Comparison of ENCODE assay signal across 14 cellular contexts in the genomic region with DNA sequence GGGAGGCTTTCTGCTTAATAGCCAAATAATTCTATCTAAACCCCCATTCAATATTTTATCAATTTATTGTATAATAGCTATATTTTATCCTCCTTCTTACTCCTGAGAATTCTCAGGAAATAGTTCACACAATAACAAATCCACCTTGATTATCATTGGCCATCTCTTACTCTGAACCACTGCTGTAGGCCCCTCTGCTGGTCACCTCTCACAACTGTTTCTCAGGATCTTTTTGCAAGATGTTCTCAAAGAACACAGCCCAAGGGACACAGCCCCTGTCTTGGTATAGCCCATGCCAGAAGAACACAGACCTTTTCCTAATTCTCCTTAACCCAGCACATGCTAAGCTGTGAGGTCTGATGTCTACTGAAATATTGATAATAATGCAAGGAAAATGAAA.
DNase-seq lines count a peak whose midpoint lies in the region; ATAC-seq and TF ChIP-seq lines count a peak whose summit lies in the region.
"Had no signal": no experiment of that assay in that cellular context is flagged by ENCODE, and none has a peak within 500 bp of the region (broad histone marks: within the 10 kb centered on the region; RNA-seq: fewer than 3 reads in every experiment).

No MANE protein-coding gene starts in this region.

- no peaks in the 10 kb centered on the region for H3K9me3 Mint-ChIP-seq in activated naive CD8-positive, alpha-beta T cell treated with anti-CD3 and anti-CD28 coated beads for 36 hours
- no peaks in the 10 kb centered on the region for H3K9me3 Mint-ChIP-seq in glutamatergic neuron (ENCODE audit: unreplicated experiment)
- H3K9me3 Mint-ChIP-seq: activated B cell treated with CpG ODN at 0.5 μM for 24 hours; activated T-helper 2 cell treated with anti-CD3 and anti-CD28 coated beads, Interferon-gamma antibody, Interleukin-2, Interleukin-4, amounts not matched to agents 10 μg/mL and 5 μg/mL and 100 μg/mL, durations not matched to agents 14 hours and 24 hours and 36 hours; naive thymus-derived CD8-positive, alpha-beta T cell had no signal

- BruUV-seq in HCT116 (replicated peaks; lab: Mats Ljungman, UMichigan): no TSS peak

- no peak overlapping the region for H3K27ac Mint-ChIP-seq in activated naive CD8-positive, alpha-beta T cell treated with anti-CD3 and anti-CD28 coated beads for 36 hours
- H3K27ac Mint-ChIP-seq in glutamatergic neuron (ENCODE audit: unreplicated experiment): no peak overlapping the region
- H3K27ac Mint-ChIP-seq: activated B cell treated with CpG ODN at 0.5 μM for 24 hours; activated T-helper 2 cell treated with anti-CD3 and anti-CD28 coated beads, Interferon-gamma antibody, Interleukin-2, Interleukin-4, amounts not matched to agents 10 μg/mL and 5 μg/mL and 100 μg/mL, durations not matched to agents 14 hours and 24 hours and 36 hours; naive thymus-derived CD8-positive, alpha-beta T cell had no signal

- H3K27me3 Mint-ChIP-seq in activated naive CD8-positive, alpha-beta T cell treated with anti-CD3 and anti-CD28 coated beads for 36 hours: peaks cover 18% of the 10 kb centered on the region
- no peaks in the 10 kb centered on the region for H3K27me3 Mint-ChIP-seq in glutamatergic neuron (ENCODE audit: unreplicated experiment)

- peaks cover 21% of the 10 kb centered on the region; the same call in 1 of the 2 replicates for H3K27me3 ChIP-seq in HCT116 (ENCODE audit: insufficient read depth, low read length)
- H3K27me3 ChIP-seq: Peyer's patch had no signal

- H3K36me3 ChIP-seq in HCT116 (ENCODE audit: control insufficient read depth in 1 of 2, insufficient read depth in 2 of 2, low read length in 2 of 2): no peaks in the 10 kb centered on the region
- H3K36me3 ChIP-seq: Peyer's patch, suprapubic skin had no signal

- H3K4me3 ChIP-seq in HCT116 (replicated peaks in 1 of 2; ENCODE audit: low read depth in 1 of 2, low read length in 2 of 2): no peak overlapping the region
- H3K4me3 ChIP-seq: coronary artery, Peyer's patch, suprapubic skin had no signal

- no peaks in the 10 kb centered on the region for H3K9me3 ChIP-seq in HCT116 (ENCODE audit: control insufficient read depth in 1 of 2, insufficient read depth in 1 of 2, low read depth in 1 of 2, low read length in 2 of 2)
- H3K9me3 ChIP-seq: Peyer's patch, suprapubic skin had no signal

- H3K4me3 Mint-ChIP-seq in activated naive CD8-positive, alpha-beta T cell treated with anti-CD3 and anti-CD28 coated beads for 36 hours: no peak overlapping the region
- no peak overlapping the region for H3K4me3 Mint-ChIP-seq in glutamatergic neuron (ENCODE audit: unreplicated experiment)
- H3K4me3 Mint-ChIP-seq: activated B cell treated with CpG ODN at 0.5 μM for 24 hours; naive thymus-derived CD8-positive, alpha-beta T cell had no signal

- H3K4me1 ChIP-seq in HCT116 (ENCODE audit: control insufficient read depth in 1 of 2, insufficient read depth in 2 of 2, low read length in 2 of 2): peaks cover 0 to 9% of the 10 kb centered on the region in 2 experiments; a peak in 2 of 4 replicates
- H3K4me1 ChIP-seq: Peyer's patch had no signal

- H3K4me1 Mint-ChIP-seq in activated naive CD8-positive, alpha-beta T cell treated with anti-CD3 and anti-CD28 coated beads for 36 hours: peaks cover 5% of the 10 kb centered on the region
- peaks cover 3% of the 10 kb centered on the region for H3K4me1 Mint-ChIP-seq in glutamatergic neuron (ENCODE audit: low read depth, unreplicated experiment)

- RAD21 ChIA-PET in HCT116 (lab: Charles Lee; ENCODE audit: low non-redundant PET in 1 of 2, low total read pairs in 2 of 2, uncharacterized antibody in 2 of 2, unreplicated experiment in 2 of 2): no interaction called here

- TF ChIP-seq CTCF in HCT116 (IDR thresholded peaks at IDR 0.05 in 2 of 3, conservative IDR thresholded peaks at IDR 0.05 in 1 of 3; ENCODE audit: borderline replicate concordance in 1 of 3, insufficient read depth in 1 of 3, low read depth in 2 of 3, low read length in 2 of 3) (peak; percentile 26 to 45 (median 44); a peak in 4 of 6 replicates), glutamatergic neuron (IDR thresholded peaks at IDR 0.05; ENCODE audit: partially characterized antibody, unreplicated experiment) (no peak)

- ATAC-seq in HCT116: peak; percentile 37; the same call in 1 of the 2 replicates
- ATAC-seq: naive thymus-derived CD8-positive, alpha-beta T cell had no signal

- H3K9ac ChIP-seq in HCT116 (ENCODE audit: low read length): no peak overlapping the region

- no peak for TF ChIP-seq POLR2A in HCT116 (IDR thresholded peaks at IDR 0.05; ENCODE audit: borderline replicate concordance, extremely low read depth, insufficient read depth, insufficient read length)

- POLR2A ChIA-PET in HCT116 (lab: Charles Lee): no interaction called here

- H3K4me2 ChIP-seq in HCT116 (ENCODE audit: low read length): no peak overlapping the region

- in situ Hi-C loops in ACHN (cut with HindIII; ENCODE audit: low pct_ligation_motif_present, low pct_unique_long_range_greater_than_20kb, low sequenced_read_pairs): loop anchor here (25.0 kb wide), 1 partner anchor 383 kb away; no protein-coding TSS in a partner anchor

- H2AFZ ChIP-seq in HCT116 (ENCODE audit: low read depth, low read length, poor library complexity, severe bottlenecking): no peak overlapping the region

- H4K20me1 ChIP-seq in HCT116 (ENCODE audit: insufficient read depth): no peaks in the 10 kb centered on the region

- intact Hi-C loops in HCT116 (cut with micrococcal nuclease): no loop called here

- CTCF ChIA-PET in HCT116 (lab: Charles Lee): interaction anchor here (0.7 to 7.8 kb wide), 5 partner anchors 8 to 872 kb away, joined by 3 to 198 read pairs (median 4); no protein-coding TSS in a partner anchor

- H3K27ac ChIP-seq in HCT116 (ENCODE audit: low read depth, low read length): no peak overlapping the region
- H3K27ac ChIP-seq: Peyer's patch, suprapubic skin had no signal

- DNase-seq in ACHN (peak; percentile 8), HCT116 (ENCODE audit: low read depth, low spot score) (no peak), RKO (ENCODE audit: low spot score) (peak; percentile 45), iPS-NIHi7 (ENCODE audit: extremely low spot score) (peak; percentile 22), hepatic stellate cell (ENCODE audit: low spot score) (no peak), HuH-7.5 (ENCODE audit: low spot score) (no peak), glutamatergic neuron (no peak)
- DNase-seq in activated naive CD8-positive, alpha-beta T cell treated with anti-CD3 and anti-CD28 coated beads for 36 hours: no peak
- DNase-seq: activated B cell treated with CpG ODN at 0.5 μM for 24 hours; naive thymus-derived CD8-positive, alpha-beta T cell; Peyer's patch had no signal

- no peaks in the 10 kb centered on the region for H3K79me2 ChIP-seq in HCT116 (ENCODE audit: insufficient read depth, low read length)

- TF ChIP-seq RAD21 in HCT116 (IDR thresholded peaks at IDR 0.05; ENCODE audit: low read depth): peak; percentile 37

- H3K36me3 Mint-ChIP-seq in activated naive CD8-positive, alpha-beta T cell treated with anti-CD3 and anti-CD28 coated beads for 36 hours: no peaks in the 10 kb centered on the region
- H3K36me3 Mint-ChIP-seq in glutamatergic neuron (ENCODE audit: unreplicated experiment): no peaks in the 10 kb centered on the region
- H3K36me3 Mint-ChIP-seq: naive thymus-derived CD8-positive, alpha-beta T cell had no signal

- H3K9me2 ChIP-seq in HCT116 (ENCODE audit: insufficient read depth): no peaks in the 10 kb centered on the region

TF ChIP-seq in HCT116, 20 proteins besides CTCF, POLR2A, EP300 and RAD21:
- TF ChIP-seq CEBPB (IDR thresholded peaks at IDR 0.05; ENCODE audit: low read depth): no peak
- no peak for TF ChIP-seq ZBTB33 (IDR thresholded peaks at IDR 0.05; ENCODE audit: extremely low read depth, insufficient replicate concordance, low read length)
- TF ChIP-seq EZH2 (IDR thresholded peaks at IDR 0.05): no peak
- TF ChIP-seq EGR1 (IDR thresholded peaks at IDR 0.05; ENCODE audit: low read depth): no peak
- TF ChIP-seq SRF (IDR thresholded peaks at IDR 0.05; ENCODE audit: low read depth): no peak
- TF ChIP-seq CBX3 (IDR thresholded peaks at IDR 0.05; ENCODE audit: low read depth): no peak
- no peak for TF ChIP-seq JUND (IDR thresholded peaks at IDR 0.05)
- no peak for TF ChIP-seq FOSL1 (IDR thresholded peaks at IDR 0.05; ENCODE audit: low read depth)
- TF ChIP-seq, protein P1, sequence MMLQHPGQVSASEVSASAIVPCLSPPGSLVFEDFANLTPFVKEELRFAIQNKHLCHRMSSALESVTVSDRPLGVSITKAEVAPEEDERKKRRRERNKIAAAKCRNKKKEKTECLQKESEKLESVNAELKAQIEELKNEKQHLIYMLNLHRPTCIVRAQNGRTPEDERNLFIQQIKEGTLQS (IDR thresholded peaks at IDR 0.05): no peak
- no peak for TF ChIP-seq YY1 (IDR thresholded peaks at IDR 0.05; ENCODE audit: extremely low read depth, insufficient replicate concordance, low read depth, low read length)
- no peak for TF ChIP-seq ZFX (IDR thresholded peaks at IDR 0.05)

Comparison
In these comparisons a context has a peak if more than half of its experiments do, and no peak if none do; other contexts are left out.
1. DNase-seq: peak in ACHN (single experiment), RKO (single experiment) and iPS-NIHi7 (single experiment); none in HCT116 (single experiment), activated naive CD8-positive, alpha-beta T cell treated with anti-CD3 and anti-CD28 coated beads for 36 hours (single experiment), hepatic stellate cell (single experiment), HuH-7.5 (single experiment) and glutamatergic neuron (single experiment).